ENCODE assay signal across 8 cellular contexts in the genomic region with DNA sequence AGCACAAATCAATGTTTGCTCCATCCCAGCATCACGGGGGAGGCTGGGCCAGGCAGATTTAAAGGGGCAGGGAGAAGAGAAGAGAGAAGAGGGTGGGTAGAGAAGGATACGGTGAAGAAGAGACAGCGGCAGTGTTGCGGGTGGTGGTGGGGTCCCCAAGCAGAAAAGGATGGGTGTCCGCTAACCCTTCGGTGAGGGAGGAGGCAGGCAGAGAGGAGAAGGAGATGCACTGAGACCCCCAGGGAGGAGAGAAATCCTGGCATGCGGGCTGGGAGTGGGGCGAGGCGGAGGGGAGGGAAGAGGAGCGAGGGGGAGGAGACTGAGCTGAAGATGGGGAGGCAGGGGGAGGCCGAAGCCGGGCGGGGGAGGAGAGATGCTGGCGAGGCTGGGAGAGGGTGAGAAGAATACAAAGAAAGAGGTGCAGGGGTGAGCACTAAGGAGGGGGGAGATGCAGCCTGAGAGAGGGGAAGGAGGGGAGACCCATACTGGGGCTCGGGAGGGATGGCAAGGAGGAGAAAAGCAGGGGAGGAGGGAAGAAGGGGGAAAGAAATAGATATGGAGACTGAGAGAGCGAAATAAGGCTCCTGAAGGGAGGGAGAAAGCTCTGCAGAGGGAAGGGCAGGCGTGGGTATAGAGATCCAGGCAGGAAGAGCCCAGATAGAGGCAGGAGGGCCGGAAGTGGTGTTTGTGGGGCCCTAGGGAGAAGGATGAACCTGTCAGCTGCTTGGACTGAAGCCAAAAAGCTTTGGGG. TPM values are rescaled to one million over a fixed set of nuclear protein-coding genes. Genes with fewer than 3 reads are reported as not detected.
DNase-seq lines count a peak whose midpoint lies in the region; TF ChIP-seq lines count a peak whose summit lies in the region.
"Had no signal": no experiment of that assay in that cellular context is flagged by ENCODE, and none has a peak within 500 bp of the region (broad histone marks: within the 10 kb centered on the region; RNA-seq: fewer than 3 reads in every experiment).

Gene JPH4 (minus strand): TSS at position 231 of the 751 bp plus-strand sequence. CDS start 1,337 bp downstream, outside the sequence.

- no peak within 1 kb of the TSS for H3K27ac ChIP-seq in left ventricle myocardium inferior (replicated peaks)
- H3K27ac ChIP-seq in rectal smooth muscle tissue (ENCODE audit: low read depth, low read length) = no peak within 1 kb of the TSS
- H3K27ac ChIP-seq in A673 (ENCODE audit: low read depth, low read length, poor library complexity, severe bottlenecking) = no peak within 1 kb of the TSS

- CTCF ChIA-PET in A673 (lab: Charles Lee) = interaction anchor here (0.6 to 1.0 kb wide), 2 partner anchors 10 to 100 kb away, joined by 4 to 5 read pairs; no protein-coding TSS in a partner anchor

- H3K27me3 ChIP-seq in H7 (ENCODE audit: control insufficient read depth, insufficient read depth, low read length) (peaks cover 43% of the 10 kb centered on the region), left ventricle myocardium inferior (ENCODE audit: low read depth) (peaks cover 95% of the 10 kb centered on the region), rectal smooth muscle tissue (ENCODE audit: control insufficient read depth, insufficient read depth, low read length) (peaks cover 25% of the 10 kb centered on the region), A673 (replicated peaks; ENCODE audit: insufficient read depth, low read depth, low read length, poor library complexity) (peaks cover 49% of the 10 kb centered on the region)

- H3K4me3 ChIP-seq in H7 (ENCODE audit: insufficient read depth, low read depth, low read length) (peak within 1 kb of the TSS; percentile 53), left ventricle myocardium inferior (peak within 1 kb of the TSS; percentile 57), rectal smooth muscle tissue (ENCODE audit: low read length) (peak within 1 kb of the TSS; percentile 32), A673 (ENCODE audit: low read depth, low read length, poor library complexity, severe bottlenecking) (no peak within 1 kb of the TSS)

- BruUV-seq in A673 (replicated peaks; lab: Mats Ljungman, UMichigan) = no TSS peak

- H3K36me3 ChIP-seq in H7 (replicated peaks; ENCODE audit: control insufficient read depth, insufficient read depth, low read length) (no peaks in the 10 kb centered on the region), left ventricle myocardium inferior (no peaks in the 10 kb centered on the region), rectal smooth muscle tissue (ENCODE audit: control insufficient read depth, insufficient read depth, low read length) (no peaks in the 10 kb centered on the region), A673 (ENCODE audit: insufficient read depth, low read length, poor library complexity, severe bottlenecking) (no peaks in the 10 kb centered on the region)

- intact Hi-C loops in left ventricle myocardium inferior (cut with micrococcal nuclease) (no loop called here), A673 (cut with micrococcal nuclease; ENCODE audit: unreplicated experiment) (no loop called here)

- DNase-seq in H7 (peak; percentile 89), NCI-H69 (lab: John Stamatoyannopoulos, UW) (peak; percentile 86), left ventricle myocardium inferior (no peak), NCI-H187 (lab: John Stamatoyannopoulos, UW) (no peak), A673 (ENCODE audit: low spot score) (no peak), GM03348 (ENCODE audit: low spot score) (no peak)
- DNase-seq: left cardiac atrium had no signal

- POLR2A ChIA-PET in A673 (lab: Charles Lee; ENCODE audit: low non-redundant PET) = no interaction called here

- H3K9me3 ChIP-seq in left ventricle myocardium inferior (replicated peaks) (no peaks in the 10 kb centered on the region), A673 (ENCODE audit: low read depth, low read length, poor library complexity, severe bottlenecking) (no peaks in the 10 kb centered on the region)

- no peak for TF ChIP-seq CTCF in left ventricle myocardium inferior (IDR thresholded peaks at IDR 0.05; ENCODE audit: borderline replicate concordance)
- TF ChIP-seq CTCF in A673 (conservative IDR thresholded peaks at IDR 0.05; ENCODE audit: low read depth, low read length) = no peak

- H3K4me1 ChIP-seq in left ventricle myocardium inferior (peaks cover 18% of the 10 kb centered on the region), rectal smooth muscle tissue (ENCODE audit: control insufficient read depth, insufficient read depth, low read length) (no peaks in the 10 kb centered on the region), A673 (ENCODE audit: insufficient read depth, low read length, poor library complexity, severe bottlenecking) (peaks cover 15% of the 10 kb centered on the region)

- H3K9ac ChIP-seq in rectal smooth muscle tissue (ENCODE audit: low read length) = no peak within 1 kb of the TSS

RNA-seq across cellular contexts. Expression of gene JPH4, which starts in this region (rescaled TPM):
- total RNA-seq in H7 (2014; rRNA removed; shearing (Covaris generic)) = 1.4 and 2.0 TPM in 2 replicates
- 0.19 TPM for total RNA-seq in left ventricle myocardium inferior
- 0.22 TPM in 1 of 2 replicates, not detected in the other for total RNA-seq in A673 (2021)

Comparison
In these comparisons a context has a peak if more than half of its experiments do, and no peak if none do; other contexts are left out.
1. DNase-seq: peak in H7 (single experiment) and NCI-H69 (single experiment); none in left ventricle myocardium inferior (single experiment), NCI-H187 (0 of 2), A673 (single experiment) and GM03348 (single experiment).